Comparison of ENCODE assay signal across 1 cellular context in the genomic region with DNA sequence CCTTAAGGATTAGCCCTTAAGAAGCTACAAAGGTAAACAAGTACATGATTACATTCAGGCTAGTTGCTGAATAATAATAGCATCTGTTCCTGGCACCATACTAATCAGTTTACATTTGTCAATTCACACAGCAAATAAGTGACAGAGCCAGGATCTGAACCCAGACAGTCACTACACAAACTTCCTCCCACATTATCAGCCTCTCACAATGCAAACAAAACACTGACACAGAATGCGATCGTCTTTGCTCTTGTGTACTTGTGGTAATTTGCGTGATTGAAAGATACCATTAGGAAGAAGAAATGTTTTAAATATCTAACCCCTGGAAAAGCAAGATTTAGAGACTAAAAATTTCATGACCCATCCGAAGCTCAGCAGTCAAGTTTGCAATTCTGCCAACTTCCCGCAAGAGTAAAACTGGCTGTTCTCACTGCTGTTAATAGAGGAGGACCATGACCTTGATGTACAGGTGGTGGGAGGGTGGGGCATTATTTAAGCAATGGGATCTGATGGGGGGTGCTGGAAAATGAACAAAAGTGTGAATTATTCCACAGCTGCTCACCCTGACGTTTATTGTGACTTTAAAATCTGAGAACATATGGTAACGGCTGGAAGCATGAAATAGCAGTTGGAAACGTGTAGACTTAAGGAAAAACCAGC.
TF ChIP-seq lines count a peak whose summit lies in the region.

No MANE protein-coding gene starts in this region.

TF ChIP-seq in HepG2, 621 proteins besides CTCF, POLR2A, EP300 and RAD21 (continued from another document and continues in another):
- TF ChIP-seq, protein P1, sequence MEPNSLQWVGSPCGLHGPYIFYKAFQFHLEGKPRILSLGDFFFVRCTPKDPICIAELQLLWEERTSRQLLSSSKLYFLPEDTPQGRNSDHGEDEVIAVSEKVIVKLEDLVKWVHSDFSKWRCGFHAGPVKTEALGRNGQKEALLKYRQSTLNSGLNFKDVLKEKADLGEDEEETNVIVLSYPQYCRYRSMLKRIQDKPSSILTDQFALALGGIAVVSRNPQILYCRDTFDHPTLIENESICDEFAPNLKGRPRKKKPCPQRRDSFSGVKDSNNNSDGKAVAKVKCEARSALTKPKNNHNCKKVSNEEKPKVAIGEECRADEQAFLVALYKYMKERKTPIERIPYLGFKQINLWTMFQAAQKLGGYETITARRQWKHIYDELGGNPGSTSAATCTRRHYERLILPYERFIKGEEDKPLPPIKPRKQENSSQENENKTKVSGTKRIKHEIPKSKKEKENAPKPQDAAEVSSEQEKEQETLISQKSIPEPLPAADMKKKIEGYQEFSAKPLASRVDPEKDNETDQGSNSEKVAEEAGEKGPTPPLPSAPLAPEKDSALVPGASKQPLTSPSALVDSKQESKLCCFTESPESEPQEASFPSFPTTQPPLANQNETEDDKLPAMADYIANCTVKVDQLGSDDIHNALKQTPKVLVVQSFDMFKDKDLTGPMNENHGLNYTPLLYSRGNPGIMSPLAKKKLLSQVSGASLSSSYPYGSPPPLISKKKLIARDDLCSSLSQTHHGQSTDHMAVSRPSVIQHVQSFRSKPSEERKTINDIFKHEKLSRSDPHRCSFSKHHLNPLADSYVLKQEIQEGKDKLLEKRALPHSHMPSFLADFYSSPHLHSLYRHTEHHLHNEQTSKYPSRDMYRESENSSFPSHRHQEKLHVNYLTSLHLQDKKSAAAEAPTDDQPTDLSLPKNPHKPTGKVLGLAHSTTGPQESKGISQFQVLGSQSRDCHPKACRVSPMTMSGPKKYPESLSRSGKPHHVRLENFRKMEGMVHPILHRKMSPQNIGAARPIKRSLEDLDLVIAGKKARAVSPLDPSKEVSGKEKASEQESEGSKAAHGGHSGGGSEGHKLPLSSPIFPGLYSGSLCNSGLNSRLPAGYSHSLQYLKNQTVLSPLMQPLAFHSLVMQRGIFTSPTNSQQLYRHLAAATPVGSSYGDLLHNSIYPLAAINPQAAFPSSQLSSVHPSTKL (CRISPR knock-in tag; IDR thresholded peaks at IDR 0.05) = peak; percentile 73; the same call in 1 of the 2 replicates
- TF ChIP-seq, protein P2, sequence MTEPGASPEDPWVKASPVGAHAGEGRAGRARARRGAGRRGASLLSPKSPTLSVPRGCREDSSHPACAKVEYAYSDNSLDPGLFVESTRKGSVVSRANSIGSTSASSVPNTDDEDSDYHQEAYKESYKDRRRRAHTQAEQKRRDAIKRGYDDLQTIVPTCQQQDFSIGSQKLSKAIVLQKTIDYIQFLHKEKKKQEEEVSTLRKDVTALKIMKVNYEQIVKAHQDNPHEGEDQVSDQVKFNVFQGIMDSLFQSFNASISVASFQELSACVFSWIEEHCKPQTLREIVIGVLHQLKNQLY (CRISPR knock-in tag; IDR thresholded peaks at IDR 0.05) = 0 out of 2 replicates have a peak, but pooled peaks have one; percentile 13
- TF ChIP-seq HMG20B (CRISPR knock-in tag; conservative IDR thresholded peaks at IDR 0.05) (no peak), HNRNPH1 (optimal IDR thresholded peaks at IDR 0.05; ENCODE audit: low read depth, low read length) (no peak), ZNF3 (CRISPR knock-in tag; IDR thresholded peaks at IDR 0.05) (no peak), RFX3 (CRISPR knock-in tag; IDR thresholded peaks at IDR 0.05) (no peak), ZNF12 (CRISPR knock-in tag; IDR thresholded peaks at IDR 0.05) (no peak), TP53 (CRISPR knock-in tag; conservative IDR thresholded peaks at IDR 0.05) (no peak), SNAI1 (CRISPR knock-in tag; IDR thresholded peaks at IDR 0.05; ENCODE audit: borderline replicate concordance) (no peak), ZNF354B (CRISPR knock-in tag; IDR thresholded peaks at IDR 0.05) (no peak), HCFC1 (IDR thresholded peaks at IDR 0.05; ENCODE audit: low read depth, low read length) (no peak), POLR2G (IDR thresholded peaks at IDR 0.05; ENCODE audit: low read depth, low read length) (no peak), GATAD2A (CRISPR knock-in tag; IDR thresholded peaks at IDR 0.05) (peak; percentile 50), ZFP62 (CRISPR knock-in tag; IDR thresholded peaks at IDR 0.05) (no peak), GABPA (IDR thresholded peaks at IDR 0.05; ENCODE audit: low read depth, low read length) (no peak), GABPA (CRISPR knock-in tag; IDR thresholded peaks at IDR 0.05; ENCODE audit: low read depth) (no peak), ZNF768 (CRISPR knock-in tag; IDR thresholded peaks at IDR 0.05) (no peak), SYNCRIP (IDR thresholded peaks at IDR 0.05; ENCODE audit: insufficient read depth, low read depth, low read length) (no peak), FOXO1 (CRISPR knock-in tag; IDR thresholded peaks at IDR 0.05) (no peak; the same call in 1 of the 2 replicates), ZNF17 (CRISPR knock-in tag; IDR thresholded peaks at IDR 0.05) (no peak), ZNF253 (CRISPR knock-in tag; IDR thresholded peaks at IDR 0.05; ENCODE audit: borderline replicate concordance) (no peak), ZNF747 (CRISPR knock-in tag; IDR thresholded peaks at IDR 0.05; ENCODE audit: borderline replicate concordance) (peak; percentile 17; the same call in 1 of the 2 replicates), ZNF292 (CRISPR knock-in tag; IDR thresholded peaks at IDR 0.05; ENCODE audit: borderline replicate concordance, low read depth) (peak; percentile 47; the same call in 1 of the 2 replicates), HDAC1 (CRISPR knock-in tag; IDR thresholded peaks at IDR 0.05) (peak; percentile 40; the same call in 1 of the 2 replicates)
- TF ChIP-seq, protein P3, sequence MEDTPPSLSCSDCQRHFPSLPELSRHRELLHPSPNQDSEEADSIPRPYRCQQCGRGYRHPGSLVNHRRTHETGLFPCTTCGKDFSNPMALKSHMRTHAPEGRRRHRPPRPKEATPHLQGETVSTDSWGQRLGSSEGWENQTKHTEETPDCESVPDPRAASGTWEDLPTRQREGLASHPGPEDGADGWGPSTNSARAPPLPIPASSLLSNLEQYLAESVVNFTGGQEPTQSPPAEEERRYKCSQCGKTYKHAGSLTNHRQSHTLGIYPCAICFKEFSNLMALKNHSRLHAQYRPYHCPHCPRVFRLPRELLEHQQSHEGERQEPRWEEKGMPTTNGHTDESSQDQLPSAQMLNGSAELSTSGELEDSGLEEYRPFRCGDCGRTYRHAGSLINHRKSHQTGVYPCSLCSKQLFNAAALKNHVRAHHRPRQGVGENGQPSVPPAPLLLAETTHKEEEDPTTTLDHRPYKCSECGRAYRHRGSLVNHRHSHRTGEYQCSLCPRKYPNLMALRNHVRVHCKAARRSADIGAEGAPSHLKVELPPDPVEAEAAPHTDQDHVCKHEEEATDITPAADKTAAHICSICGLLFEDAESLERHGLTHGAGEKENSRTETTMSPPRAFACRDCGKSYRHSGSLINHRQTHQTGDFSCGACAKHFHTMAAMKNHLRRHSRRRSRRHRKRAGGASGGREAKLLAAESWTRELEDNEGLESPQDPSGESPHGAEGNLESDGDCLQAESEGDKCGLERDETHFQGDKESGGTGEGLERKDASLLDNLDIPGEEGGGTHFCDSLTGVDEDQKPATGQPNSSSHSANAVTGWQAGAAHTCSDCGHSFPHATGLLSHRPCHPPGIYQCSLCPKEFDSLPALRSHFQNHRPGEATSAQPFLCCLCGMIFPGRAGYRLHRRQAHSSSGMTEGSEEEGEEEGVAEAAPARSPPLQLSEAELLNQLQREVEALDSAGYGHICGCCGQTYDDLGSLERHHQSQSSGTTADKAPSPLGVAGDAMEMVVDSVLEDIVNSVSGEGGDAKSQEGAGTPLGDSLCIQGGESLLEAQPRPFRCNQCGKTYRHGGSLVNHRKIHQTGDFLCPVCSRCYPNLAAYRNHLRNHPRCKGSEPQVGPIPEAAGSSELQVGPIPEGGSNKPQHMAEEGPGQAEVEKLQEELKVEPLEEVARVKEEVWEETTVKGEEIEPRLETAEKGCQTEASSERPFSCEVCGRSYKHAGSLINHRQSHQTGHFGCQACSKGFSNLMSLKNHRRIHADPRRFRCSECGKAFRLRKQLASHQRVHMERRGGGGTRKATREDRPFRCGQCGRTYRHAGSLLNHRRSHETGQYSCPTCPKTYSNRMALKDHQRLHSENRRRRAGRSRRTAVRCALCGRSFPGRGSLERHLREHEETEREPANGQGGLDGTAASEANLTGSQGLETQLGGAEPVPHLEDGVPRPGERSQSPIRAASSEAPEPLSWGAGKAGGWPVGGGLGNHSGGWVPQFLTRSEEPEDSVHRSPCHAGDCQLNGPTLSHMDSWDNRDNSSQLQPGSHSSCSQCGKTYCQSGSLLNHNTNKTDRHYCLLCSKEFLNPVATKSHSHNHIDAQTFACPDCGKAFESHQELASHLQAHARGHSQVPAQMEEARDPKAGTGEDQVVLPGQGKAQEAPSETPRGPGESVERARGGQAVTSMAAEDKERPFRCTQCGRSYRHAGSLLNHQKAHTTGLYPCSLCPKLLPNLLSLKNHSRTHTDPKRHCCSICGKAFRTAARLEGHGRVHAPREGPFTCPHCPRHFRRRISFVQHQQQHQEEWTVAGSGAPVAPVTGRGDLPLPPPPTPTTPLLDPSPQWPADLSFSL (CRISPR knock-in tag; IDR thresholded peaks at IDR 0.05) = peak; percentile 84; the same call in 1 of the 2 replicates
- TF ChIP-seq, protein P4, sequence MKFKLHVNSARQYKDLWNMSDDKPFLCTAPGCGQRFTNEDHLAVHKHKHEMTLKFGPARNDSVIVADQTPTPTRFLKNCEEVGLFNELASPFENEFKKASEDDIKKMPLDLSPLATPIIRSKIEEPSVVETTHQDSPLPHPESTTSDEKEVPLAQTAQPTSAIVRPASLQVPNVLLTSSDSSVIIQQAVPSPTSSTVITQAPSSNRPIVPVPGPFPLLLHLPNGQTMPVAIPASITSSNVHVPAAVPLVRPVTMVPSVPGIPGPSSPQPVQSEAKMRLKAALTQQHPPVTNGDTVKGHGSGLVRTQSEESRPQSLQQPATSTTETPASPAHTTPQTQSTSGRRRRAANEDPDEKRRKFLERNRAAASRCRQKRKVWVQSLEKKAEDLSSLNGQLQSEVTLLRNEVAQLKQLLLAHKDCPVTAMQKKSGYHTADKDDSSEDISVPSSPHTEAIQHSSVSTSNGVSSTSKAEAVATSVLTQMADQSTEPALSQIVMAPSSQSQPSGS (CRISPR knock-in tag; IDR thresholded peaks at IDR 0.05) = no peak
- TF ChIP-seq, protein P5, sequence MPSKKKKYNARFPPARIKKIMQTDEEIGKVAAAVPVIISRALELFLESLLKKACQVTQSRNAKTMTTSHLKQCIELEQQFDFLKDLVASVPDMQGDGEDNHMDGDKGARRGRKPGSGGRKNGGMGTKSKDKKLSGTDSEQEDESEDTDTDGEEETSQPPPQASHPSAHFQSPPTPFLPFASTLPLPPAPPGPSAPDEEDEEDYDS (CRISPR knock-in tag; IDR thresholded peaks at IDR 0.05) = no peak
- TF ChIP-seq, protein P6, sequence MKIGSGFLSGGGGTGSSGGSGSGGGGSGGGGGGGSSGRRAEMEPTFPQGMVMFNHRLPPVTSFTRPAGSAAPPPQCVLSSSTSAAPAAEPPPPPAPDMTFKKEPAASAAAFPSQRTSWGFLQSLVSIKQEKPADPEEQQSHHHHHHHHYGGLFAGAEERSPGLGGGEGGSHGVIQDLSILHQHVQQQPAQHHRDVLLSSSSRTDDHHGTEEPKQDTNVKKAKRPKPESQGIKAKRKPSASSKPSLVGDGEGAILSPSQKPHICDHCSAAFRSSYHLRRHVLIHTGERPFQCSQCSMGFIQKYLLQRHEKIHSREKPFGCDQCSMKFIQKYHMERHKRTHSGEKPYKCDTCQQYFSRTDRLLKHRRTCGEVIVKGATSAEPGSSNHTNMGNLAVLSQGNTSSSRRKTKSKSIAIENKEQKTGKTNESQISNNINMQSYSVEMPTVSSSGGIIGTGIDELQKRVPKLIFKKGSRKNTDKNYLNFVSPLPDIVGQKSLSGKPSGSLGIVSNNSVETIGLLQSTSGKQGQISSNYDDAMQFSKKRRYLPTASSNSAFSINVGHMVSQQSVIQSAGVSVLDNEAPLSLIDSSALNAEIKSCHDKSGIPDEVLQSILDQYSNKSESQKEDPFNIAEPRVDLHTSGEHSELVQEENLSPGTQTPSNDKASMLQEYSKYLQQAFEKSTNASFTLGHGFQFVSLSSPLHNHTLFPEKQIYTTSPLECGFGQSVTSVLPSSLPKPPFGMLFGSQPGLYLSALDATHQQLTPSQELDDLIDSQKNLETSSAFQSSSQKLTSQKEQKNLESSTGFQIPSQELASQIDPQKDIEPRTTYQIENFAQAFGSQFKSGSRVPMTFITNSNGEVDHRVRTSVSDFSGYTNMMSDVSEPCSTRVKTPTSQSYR (CRISPR knock-in tag; IDR thresholded peaks at IDR 0.05; ENCODE audit: borderline replicate concordance) = no peak
- TF ChIP-seq, protein P7, sequence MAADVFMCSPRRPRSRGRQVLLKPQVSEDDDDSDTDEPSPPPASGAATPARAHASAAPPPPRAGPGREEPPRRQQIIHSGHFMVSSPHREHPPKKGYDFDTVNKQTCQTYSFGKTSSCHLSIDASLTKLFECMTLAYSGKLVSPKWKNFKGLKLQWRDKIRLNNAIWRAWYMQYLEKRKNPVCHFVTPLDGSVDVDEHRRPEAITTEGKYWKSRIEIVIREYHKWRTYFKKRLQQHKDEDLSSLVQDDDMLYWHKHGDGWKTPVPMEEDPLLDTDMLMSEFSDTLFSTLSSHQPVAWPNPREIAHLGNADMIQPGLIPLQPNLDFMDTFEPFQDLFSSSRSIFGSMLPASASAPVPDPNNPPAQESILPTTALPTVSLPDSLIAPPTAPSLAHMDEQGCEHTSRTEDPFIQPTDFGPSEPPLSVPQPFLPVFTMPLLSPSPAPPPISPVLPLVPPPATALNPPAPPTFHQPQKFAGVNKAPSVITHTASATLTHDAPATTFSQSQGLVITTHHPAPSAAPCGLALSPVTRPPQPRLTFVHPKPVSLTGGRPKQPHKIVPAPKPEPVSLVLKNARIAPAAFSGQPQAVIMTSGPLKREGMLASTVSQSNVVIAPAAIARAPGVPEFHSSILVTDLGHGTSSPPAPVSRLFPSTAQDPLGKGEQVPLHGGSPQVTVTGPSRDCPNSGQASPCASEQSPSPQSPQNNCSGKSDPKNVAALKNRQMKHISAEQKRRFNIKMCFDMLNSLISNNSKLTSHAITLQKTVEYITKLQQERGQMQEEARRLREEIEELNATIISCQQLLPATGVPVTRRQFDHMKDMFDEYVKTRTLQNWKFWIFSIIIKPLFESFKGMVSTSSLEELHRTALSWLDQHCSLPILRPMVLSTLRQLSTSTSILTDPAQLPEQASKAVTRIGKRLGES (CRISPR knock-in tag; IDR thresholded peaks at IDR 0.05; ENCODE audit: borderline replicate concordance) = no peak
- TF ChIP-seq, protein P8, sequence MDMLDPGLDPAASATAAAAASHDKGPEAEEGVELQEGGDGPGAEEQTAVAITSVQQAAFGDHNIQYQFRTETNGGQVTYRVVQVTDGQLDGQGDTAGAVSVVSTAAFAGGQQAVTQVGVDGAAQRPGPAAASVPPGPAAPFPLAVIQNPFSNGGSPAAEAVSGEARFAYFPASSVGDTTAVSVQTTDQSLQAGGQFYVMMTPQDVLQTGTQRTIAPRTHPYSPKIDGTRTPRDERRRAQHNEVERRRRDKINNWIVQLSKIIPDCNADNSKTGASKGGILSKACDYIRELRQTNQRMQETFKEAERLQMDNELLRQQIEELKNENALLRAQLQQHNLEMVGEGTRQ (IDR thresholded peaks at IDR 0.05; ENCODE audit: low read depth, low read length) = no peak
- TF ChIP-seq, protein P8 (CRISPR knock-in tag; IDR thresholded peaks at IDR 0.05; ENCODE audit: borderline replicate concordance) = no peak
- TF ChIP-seq, protein P9, sequence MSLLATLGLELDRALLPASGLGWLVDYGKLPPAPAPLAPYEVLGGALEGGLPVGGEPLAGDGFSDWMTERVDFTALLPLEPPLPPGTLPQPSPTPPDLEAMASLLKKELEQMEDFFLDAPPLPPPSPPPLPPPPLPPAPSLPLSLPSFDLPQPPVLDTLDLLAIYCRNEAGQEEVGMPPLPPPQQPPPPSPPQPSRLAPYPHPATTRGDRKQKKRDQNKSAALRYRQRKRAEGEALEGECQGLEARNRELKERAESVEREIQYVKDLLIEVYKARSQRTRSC (CRISPR knock-in tag; IDR thresholded peaks at IDR 0.05; ENCODE audit: low read depth) = no peak
